ENCODE assay signal across 18 cellular contexts in genomic region chr2:240372051-240372450, GRCh38.
"Had no signal": no experiment of that assay in that cellular context is flagged by ENCODE, and none has a peak within 500 bp of the region (broad histone marks: within the 10 kb centered on the region; RNA-seq: fewer than 3 reads in every experiment).

No MANE protein-coding gene starts in this region.

- H3K27ac ChIP-seq: neutrophil, pancreas, right lobe of liver, transverse colon had no signal

- H3K36me3 ChIP-seq: heart right ventricle, neutrophil, pancreas, right lobe of liver, transverse colon had no signal

- H3K4me3 ChIP-seq: heart right ventricle, pancreas, right lobe of liver, transverse colon had no signal

- H3K27me3 ChIP-seq: heart right ventricle, neutrophil, pancreas, right lobe of liver, transverse colon had no signal

- H3K4me1 Mint-ChIP-seq: activated CD4-positive, alpha-beta memory T cell treated with anti-CD3 and anti-CD28 coated beads, Interleukin-2, amount 10 ng/mL, durations not matched to agents 7 days and 5 days; activated naive CD4-positive, alpha-beta T cell treated with anti-CD3 and anti-CD28 coated beads, Interleukin-2, amount 10 ng/mL, durations not matched to agents 7 days and 5 days; activated naive CD8-positive, alpha-beta T cell treated with anti-CD3 and anti-CD28 coated beads, Interleukin-2, amount 50 U/mL, for 24 hours; natural killer cell had no signal

- H3K27ac Mint-ChIP-seq: activated CD4-positive, alpha-beta memory T cell treated with anti-CD3 and anti-CD28 coated beads, Interleukin-2, amount 10 ng/mL, durations not matched to agents 7 days and 5 days; activated naive CD4-positive, alpha-beta T cell treated with anti-CD3 and anti-CD28 coated beads, Interleukin-2, amount 10 ng/mL, durations not matched to agents 7 days and 5 days; activated naive CD8-positive, alpha-beta T cell treated with anti-CD3 and anti-CD28 coated beads, Interleukin-2, amount 50 U/mL, for 24 hours; activated T-cell treated with anti-CD3 and anti-CD28 coated beads, Interleukin-2, amount 50 U/mL, for 24 hours; natural killer cell had no signal

- DNase-seq: activated CD4-positive, alpha-beta memory T cell treated with anti-CD3 and anti-CD28 coated beads, Interleukin-2, amount 10 ng/mL, durations not matched to agents 7 days and 5 days; activated CD4-positive, alpha-beta T cell treated with anti-CD3 and anti-CD28 coated beads for 48 hours; activated CD4-positive, CD25-positive, alpha-beta regulatory T cell; activated effector memory CD4-positive, alpha-beta T cell treated with Interleukin-2 at 50 U/mL for 16 hours; activated naive CD4-positive, alpha-beta T cell treated with anti-CD3 and anti-CD28 coated beads, Interleukin-2, amount 10 ng/mL, durations not matched to agents 7 days and 5 days; activated naive CD8-positive, alpha-beta T cell treated with anti-CD3 and anti-CD28 coated beads, Interleukin-2, amount 50 U/mL, for 24 hours; activated T-cell treated with anti-CD3 and anti-CD28 coated beads, Interleukin-2, amount 50 U/mL, for 24 hours; effector CD4-positive, alpha-beta T cell; natural killer cell; right lobe of liver; small intestine; stimulated activated CD4-positive, alpha-beta T cell treated with anti-CD3 and anti-CD28 coated beads, Interleukin-4, amount 100 ng/mL, for 1 hour; T1000; transverse colon had no signal

- ATAC-seq: activated naive CD8-positive, alpha-beta T cell treated with anti-CD3 and anti-CD28 coated beads, Interleukin-2, amount 50 U/mL, for 24 hours; esophagus mucosa; heart right ventricle; natural killer cell; pancreas; right lobe of liver had no signal

- H3K4me3 Mint-ChIP-seq: activated CD4-positive, alpha-beta memory T cell treated with anti-CD3 and anti-CD28 coated beads, Interleukin-2, amount 10 ng/mL, durations not matched to agents 7 days and 5 days; activated naive CD4-positive, alpha-beta T cell treated with anti-CD3 and anti-CD28 coated beads, Interleukin-2, amount 10 ng/mL, durations not matched to agents 7 days and 5 days; activated naive CD8-positive, alpha-beta T cell treated with anti-CD3 and anti-CD28 coated beads, Interleukin-2, amount 50 U/mL, for 24 hours; activated T-cell treated with anti-CD3 and anti-CD28 coated beads, Interleukin-2, amount 50 U/mL, for 24 hours; natural killer cell had no signal

- H3K27me3 Mint-ChIP-seq: activated CD4-positive, alpha-beta memory T cell treated with anti-CD3 and anti-CD28 coated beads, Interleukin-2, amount 10 ng/mL, durations not matched to agents 7 days and 5 days; activated naive CD8-positive, alpha-beta T cell treated with anti-CD3 and anti-CD28 coated beads, Interleukin-2, amount 50 U/mL, for 24 hours; activated T-cell treated with anti-CD3 and anti-CD28 coated beads, Interleukin-2, amount 50 U/mL, for 24 hours had no signal

- H3K36me3 Mint-ChIP-seq: activated naive CD4-positive, alpha-beta T cell treated with anti-CD3 and anti-CD28 coated beads, Interleukin-2, amount 10 ng/mL, durations not matched to agents 7 days and 5 days; natural killer cell had no signal

- H3K9me3 Mint-ChIP-seq: activated CD4-positive, alpha-beta memory T cell treated with anti-CD3 and anti-CD28 coated beads, Interleukin-2, amount 10 ng/mL, durations not matched to agents 7 days and 5 days; activated naive CD4-positive, alpha-beta T cell treated with anti-CD3 and anti-CD28 coated beads, Interleukin-2, amount 10 ng/mL, durations not matched to agents 7 days and 5 days; activated naive CD8-positive, alpha-beta T cell treated with anti-CD3 and anti-CD28 coated beads, Interleukin-2, amount 50 U/mL, for 24 hours; activated T-cell treated with anti-CD3 and anti-CD28 coated beads, Interleukin-2, amount 50 U/mL, for 24 hours; natural killer cell had no signal

- H3K9me3 ChIP-seq: heart right ventricle, neutrophil, pancreas, right lobe of liver, transverse colon had no signal
